Comparison of ENCODE assay signal across 8 cellular contexts in genomic region chr19:29941828-29942403, GRCh38. TPM values are rescaled to one million over a fixed set of nuclear protein-coding genes. Genes with fewer than 3 reads are reported as not detected.
DNase-seq lines count a peak whose midpoint lies in the region; TF ChIP-seq lines count a peak whose summit lies in the region.

TSS of gene URI1 (plus strand) at chr19:29942239. CDS start at chr19:29942548, 309 bp downstream.

- H2AFZ ChIP-seq in Loucy (ENCODE audit: low read length) (peak within 1 kb of the TSS; percentile 85), neural progenitor cell (replicated peaks) (peak within 1 kb of the TSS; percentile 92)

- intact Hi-C loops in stomach (cut with DNase I; ENCODE audit: low total_unique reads) = no loop called here

- no peaks in the 10 kb centered on the region for H3K9me2 ChIP-seq in Loucy (replicated peaks; ENCODE audit: low read depth, low read length)

- H3K9me3 ChIP-seq in Loucy (ENCODE audit: insufficient read depth, low read depth, low read length) (no peaks in the 10 kb centered on the region), neural progenitor cell (ENCODE audit: low read depth) (no peaks in the 10 kb centered on the region), stomach (peaks cover 0 to 5% (median under 1%) of the 10 kb centered on the region in 4 donors)

- DNase-seq in EH (ENCODE audit: low read depth) (peak; percentile 82), H4 (ENCODE audit: low spot score) (peak; percentile 72), fibroblast of villous mesenchyme (ENCODE audit: low read depth) (peak; percentile 84), neural progenitor cell (ENCODE audit: low spot score) (peak; percentile 94), stomach (peak; percentile 93)
- peak; percentile 91 for DNase-seq in activated effector memory CD4-positive, alpha-beta T cell treated with Interleukin-2 at 50 U/mL for 16 hours

- peaks cover 4% of the 10 kb centered on the region for H3K36me3 Mint-ChIP-seq in neural progenitor cell

- H3K27me3 Mint-ChIP-seq in neural progenitor cell (ENCODE audit: insufficient read depth, low read depth) = peaks cover 5% of the 10 kb centered on the region

- no peak within 1 kb of the TSS for H3K27ac Mint-ChIP-seq in neural progenitor cell

- H3K4me3 ChIP-seq in Loucy (ENCODE audit: low read length, poor library complexity, severe bottlenecking) (peak within 1 kb of the TSS; percentile 98), fibroblast of villous mesenchyme (ENCODE audit: low read depth, low read length) (peak within 1 kb of the TSS; percentile 92), neural progenitor cell (peak within 1 kb of the TSS; percentile 91), stomach (peak within 1 kb of the TSS; percentile 78 to 95 (median 89))

- peak within 1 kb of the TSS; percentile 97 for H3K4me3 Mint-ChIP-seq in neural progenitor cell

- peaks cover 12% of the 10 kb centered on the region for H3K4me1 Mint-ChIP-seq in neural progenitor cell

- no peak for TF ChIP-seq EP300 in stomach (IDR thresholded peaks at IDR 0.05)

- 0 out of 2 replicates have a peak, but pooled peaks have one; percentile 56 for TF ChIP-seq POLR2A in Raji (IDR thresholded peaks at IDR 0.05; ENCODE audit: insufficient read depth, low read depth, low read length)
- TF ChIP-seq POLR2A in stomach (IDR thresholded peaks at IDR 0.05) = no peak

- peaks cover 43% of the 10 kb centered on the region for H4K20me1 ChIP-seq in Loucy (ENCODE audit: insufficient read depth, low read length, poor library complexity, severe bottlenecking)
- peaks cover 31% of the 10 kb centered on the region for H4K20me1 ChIP-seq in neural progenitor cell (ENCODE audit: low read depth)

- no peaks in the 10 kb centered on the region for H3K27me3 ChIP-seq in Loucy (ENCODE audit: insufficient read depth, low read length, poor library complexity, severe bottlenecking)
- peaks cover 12% of the 10 kb centered on the region for H3K27me3 ChIP-seq in neural progenitor cell
- no peaks in the 10 kb centered on the region for H3K27me3 ChIP-seq in stomach

- no peaks in the 10 kb centered on the region for H3F3A ChIP-seq in Loucy (ENCODE audit: low read depth)
- peaks cover 17% of the 10 kb centered on the region for H3F3A ChIP-seq in neural progenitor cell (ENCODE audit: low read depth)

- H3K79me2 ChIP-seq in Loucy (ENCODE audit: insufficient read depth, low read length) (peaks cover 46% of the 10 kb centered on the region), neural progenitor cell (ENCODE audit: low read depth) (peaks cover 45% of the 10 kb centered on the region)

- H3K9ac ChIP-seq in Loucy (ENCODE audit: low read depth, low read length, poor library complexity, severe bottlenecking) = peak within 1 kb of the TSS; percentile 92
- peak within 1 kb of the TSS; percentile 66 for H3K9ac ChIP-seq in neural progenitor cell

- 0 to 1% (median 1%) methylated on average over 23 to 59 of the region's 59 CpGs for WGBS in stomach, 5 donors

- H3K27ac ChIP-seq in neural progenitor cell = peak within 1 kb of the TSS; percentile 62
- peak within 1 kb of the TSS; percentile 78 to 91 (median 87) for H3K27ac ChIP-seq in stomach

- H3K4me2 ChIP-seq in Loucy (ENCODE audit: low read depth, low read length, poor library complexity, severe bottlenecking) = peak within 1 kb of the TSS; percentile 96
- H3K4me2 ChIP-seq in neural progenitor cell = peak within 1 kb of the TSS; percentile 79

- H3K36me3 ChIP-seq in Loucy (ENCODE audit: insufficient read depth, low read length) (no peaks in the 10 kb centered on the region; the same call in 1 of the 2 replicates), neural progenitor cell (no peaks in the 10 kb centered on the region), stomach (no peaks in the 10 kb centered on the region)

- TF ChIP-seq CTCF in Loucy (conservative IDR thresholded peaks at IDR 0.05; ENCODE audit: low read length) (no peak), fibroblast of villous mesenchyme (IDR thresholded peaks at IDR 0.05; ENCODE audit: insufficient read depth, low read depth, low read length) (no peak), neural progenitor cell (IDR thresholded peaks at IDR 0.05) (no peak), stomach (IDR thresholded peaks at IDR 0.05) (no peak)

- H3K9me3 Mint-ChIP-seq in neural progenitor cell = peaks cover 11% of the 10 kb centered on the region

- H3K4me1 ChIP-seq in Loucy (ENCODE audit: insufficient read depth, low read length, poor library complexity, severe bottlenecking) = peaks cover 43% of the 10 kb centered on the region
- peaks cover 23% of the 10 kb centered on the region for H3K4me1 ChIP-seq in neural progenitor cell
- H3K4me1 ChIP-seq in stomach = peaks cover 22 to 51% (median 36%) of the 10 kb centered on the region in 4 donors

RNA-seq across cellular contexts. Expression of gene URI1, which starts in this region (rescaled TPM):
- total RNA-seq in H4 (2014; rRNA removed; shearing (Covaris generic)) = 47.9 and 70.8 TPM in 2 replicates
- total RNA-seq in fibroblast of villous mesenchyme (54.4 and 60.9 TPM in 2 replicates), neural progenitor cell (ENCODE audit: low replicate concordance) (60.7 and 94.7 TPM in 2 replicates), stomach (100 to 1,000 TPM in 1 of 5 donors, 10 to 100 TPM in 4; 20.5 to 122 (median 75.8) TPM)
- polyA plus RNA-seq in stomach = 10 to 100 TPM; 19.7 to 41.7 (median 26.5) TPM

Comparison
In these comparisons a context has a peak if more than half of its experiments do, and no peak if none do; other contexts are left out.
1. Peak in every context shown above with its lines: DNase-seq, H3K4me3 ChIP-seq and H3K27ac ChIP-seq.